Comparison of ENCODE assay signal across 7 cellular contexts in genomic region chr6:10412948-10413849, GRCh38. TPM values are rescaled to one million over a fixed set of nuclear protein-coding genes. Genes with fewer than 3 reads are reported as not detected.
DNase-seq lines count a peak whose midpoint lies in the region; ATAC-seq and TF ChIP-seq lines count a peak whose summit lies in the region.

No MANE protein-coding gene starts in this region.

- no peaks in the 10 kb centered on the region for H3K9me2 ChIP-seq in PC-3 (replicated peaks; ENCODE audit: low read length)

- peak in 3 of 4 donors; percentile 56 to 82 (median 75) for TF ChIP-seq POLR2A in esophagus squamous epithelium (IDR thresholded peaks at IDR 0.05)

- DNase-seq in PC-3 (peak; percentile 88), esophagus squamous epithelium (lab: John Stamatoyannopoulos, UW) (no peak), trophoblast cell (peak; percentile 85 to 89), NCI-H1092 (lab: John Stamatoyannopoulos, UW) (no peak), pons (ENCODE audit: low spot score) (no peak)

- H3K27me3 ChIP-seq in PC-3 (ENCODE audit: low read length) (no peaks in the 10 kb centered on the region), esophagus squamous epithelium (peaks cover 0 to 99% (median 20%) of the 10 kb centered on the region in 4 donors), trophoblast cell (ENCODE audit: insufficient read depth, low read length) (no peaks in the 10 kb centered on the region)

- peak overlapping the region; percentile 99 for H2BK120ac ChIP-seq in trophoblast cell (ENCODE audit: insufficient read depth, low read length, poor library complexity)

- H3K4me1 ChIP-seq in PC-3 (ENCODE audit: insufficient read depth, low read length) (peaks cover 29% of the 10 kb centered on the region), esophagus squamous epithelium (peaks cover 10 to 94% (median 36%) of the 10 kb centered on the region in 3 donors), trophoblast cell (ENCODE audit: control insufficient read depth in 1 of 2, insufficient read depth in 2 of 2, low read length in 2 of 2) (peaks cover 0 to 13% of the 10 kb centered on the region in 2 experiments)

- H3K4me2 ChIP-seq in PC-3 (ENCODE audit: low read length): peak overlapping the region; percentile 99
- H3K4me2 ChIP-seq in trophoblast cell (ENCODE audit: low read length): peak overlapping the region; percentile 94

- CTCF ChIA-PET in PC-3 (lab: Charles Lee): interaction anchor here (0.6 kb wide), 1 partner anchor 765 kb away, joined by 4 read pairs; no protein-coding TSS in a partner anchor

- TF ChIP-seq CTCF in PC-3 (conservative IDR thresholded peaks at IDR 0.05; ENCODE audit: low read depth, low read length): 0 out of 2 replicates have a peak, but pooled peaks have one; percentile 9
- TF ChIP-seq CTCF in esophagus squamous epithelium (IDR thresholded peaks at IDR 0.05): peak in 4 of 6 experiments; percentile 13 to 43 (median 22)

- peak overlapping the region; percentile 97 for H4K91ac ChIP-seq in trophoblast cell (ENCODE audit: low read depth, low read length)

- BruUV-seq in PC-3 (replicated peaks; lab: Mats Ljungman, UMichigan): TSS peak; percentile 63

- H3K9ac ChIP-seq in PC-3 (ENCODE audit: low read length): peak overlapping the region; percentile 99
- peak overlapping the region; percentile 94 for H3K9ac ChIP-seq in trophoblast cell (ENCODE audit: low read length)

- POLR2A ChIA-PET in PC-3 (lab: Charles Lee; ENCODE audit: unreplicated experiment): interaction anchor here (0.6 to 1.0 kb wide), 4 partner anchors 17 to 1008 kb away, joined by 3 to 6 read pairs (median 4); no protein-coding TSS in a partner anchor

- H3K14ac ChIP-seq in trophoblast cell (ENCODE audit: low read length): peak overlapping the region; percentile 98

- peak overlapping the region; percentile 99 for H3K18ac ChIP-seq in trophoblast cell (ENCODE audit: low read length)

- H3F3A ChIP-seq in PC-3 (ENCODE audit: low read length, unreplicated experiment): no peaks in the 10 kb centered on the region

- H3K23ac ChIP-seq in trophoblast cell (ENCODE audit: low read length): no peak overlapping the region

- H3K27ac ChIP-seq in PC-3 (ENCODE audit: low read length) (peak overlapping the region; percentile 98), esophagus squamous epithelium (peak overlapping the region; percentile 92 to 99 (median 98)), trophoblast cell (ENCODE audit: low read depth, low read length) (peak overlapping the region; percentile 97)

- peaks cover 72% of the 10 kb centered on the region for H3K79me1 ChIP-seq in trophoblast cell (ENCODE audit: low read length)

- intact Hi-C loops in PC-3 (cut with micrococcal nuclease) (loop anchor here (1.0 to 5.0 kb wide), 4 partner anchors 9 to 1011 kb away; no protein-coding TSS in a partner anchor), esophagus squamous epithelium (cut with DNase I) (no loop called here)

- peak overlapping the region; percentile 60 for H2BK12ac ChIP-seq in trophoblast cell (ENCODE audit: low read length)

- peak overlapping the region; percentile 91 for H3K4me3 ChIP-seq in PC-3 (ENCODE audit: low read length)
- H3K4me3 ChIP-seq in esophagus squamous epithelium: peak overlapping the region; percentile 71 to 89 (median 78)
- peak overlapping the region; percentile 89 for H3K4me3 ChIP-seq in trophoblast cell (ENCODE audit: low read depth, low read length)

- H4K8ac ChIP-seq in trophoblast cell (ENCODE audit: low read depth, low read length): peak overlapping the region; percentile 71

- WGBS in esophagus squamous epithelium, 2 donors: 2 to 3% methylated on average over 12 to 28 of the region's 60 CpGs
- no CpG with 5 or more reads among the region's 60 CpGs for WGBS in trophoblast cell (ENCODE audit: extremely low coverage, insufficient coverage, insufficient read length)

- H3K9me3 ChIP-seq in PC-3 (ENCODE audit: low read length) (no peaks in the 10 kb centered on the region), esophagus squamous epithelium (no peaks in the 10 kb centered on the region), trophoblast cell (ENCODE audit: insufficient read depth, low read depth, low read length) (no peaks in the 10 kb centered on the region)

- H3K4ac ChIP-seq in trophoblast cell (ENCODE audit: low read depth, low read length): peak overlapping the region; percentile 99

- H3K36me3 ChIP-seq in PC-3 (ENCODE audit: low read depth, low read length) (peaks cover 25% of the 10 kb centered on the region), esophagus squamous epithelium (no peaks in the 10 kb centered on the region), trophoblast cell (ENCODE audit: control insufficient read depth in 1 of 2, insufficient read depth in 2 of 2, low read length in 2 of 2) (peaks cover 16 to 17% of the 10 kb centered on the region in 2 experiments)

- H2AFZ ChIP-seq in PC-3 (ENCODE audit: low read length) (peak overlapping the region; percentile 73), trophoblast cell (ENCODE audit: insufficient read depth, low read length, poor library complexity) (peak overlapping the region; percentile 76)

- H3K79me2 ChIP-seq in PC-3 (ENCODE audit: low read length) (peaks cover 95% of the 10 kb centered on the region), trophoblast cell (ENCODE audit: control insufficient read depth, insufficient read depth, low read length, poor library complexity) (peaks cover 71% of the 10 kb centered on the region)

- H4K12ac ChIP-seq in trophoblast cell (ENCODE audit: low read depth, low read length): peak overlapping the region; percentile 94

- ATAC-seq in GM18498 (IDR thresholded peaks at IDR 0.05; ENCODE audit: unreplicated experiment) (peak; percentile 37), HG02571 (IDR thresholded peaks at IDR 0.05; ENCODE audit: unreplicated experiment) (peak; percentile 18), PC-3 (peak; percentile 11)

- H4K20me1 ChIP-seq in PC-3 (ENCODE audit: low read length): peaks cover 15% of the 10 kb centered on the region

- H2AK5ac ChIP-seq in trophoblast cell (ENCODE audit: low read length): peak overlapping the region; percentile 71

- peak overlapping the region; percentile 99 for H2BK5ac ChIP-seq in trophoblast cell (ENCODE audit: low read depth, low read length, poor library complexity)

RNA-seq across cellular contexts. Expression of gene TFAP2A, which starts 1.7 kb away (rescaled TPM):
- total RNA-seq in PC-3 (2014; rRNA removed) (29.4 and 35.5 TPM in 2 replicates), esophagus squamous epithelium (10 to 100 TPM; 11.6 to 39.1 (median 29.9) TPM)
- polyA plus RNA-seq in trophoblast cell (2013): 329 and 338 TPM in 2 replicates

Comparison
In these comparisons a context has a peak if more than half of its experiments do, and no peak if none do; other contexts are left out.
1. DNase-seq: peak in PC-3 (single experiment) and trophoblast cell (2 of 2); none in esophagus squamous epithelium (single experiment), NCI-H1092 (single experiment) and pons (single experiment).
2. Peak in every context shown above with its lines, with median percentiles within 50 percentile points of each other: ATAC-seq, H3K27ac ChIP-seq and H3K4me3 ChIP-seq.